In the genomic region with DNA sequence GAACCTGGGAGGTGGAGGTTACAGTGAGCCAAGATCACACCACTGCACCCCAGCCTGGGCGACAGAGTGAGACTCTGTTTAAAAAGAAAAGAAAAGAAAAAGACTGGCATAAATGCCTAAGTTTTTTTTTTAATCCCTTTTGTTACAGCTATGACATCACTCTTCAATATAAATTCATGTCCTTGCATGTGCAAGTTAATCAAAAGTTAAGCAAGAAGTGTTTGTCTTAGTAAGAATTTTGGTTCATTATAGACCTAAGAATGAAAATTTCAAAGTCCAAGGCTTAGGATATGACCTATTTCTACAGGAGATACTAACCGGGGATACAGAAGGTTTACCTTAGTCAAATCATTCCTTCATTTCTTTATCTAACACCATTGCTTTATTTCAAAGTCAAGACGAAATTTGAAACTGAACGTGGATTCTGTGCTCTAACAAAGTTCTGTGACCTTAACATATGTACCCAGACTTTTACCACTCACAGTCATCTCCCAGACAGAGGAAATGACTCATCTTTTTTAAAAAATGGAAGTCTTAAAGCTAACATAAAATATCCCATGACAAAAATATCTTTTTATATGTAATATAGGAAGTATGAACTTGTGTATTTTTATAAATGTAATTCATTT, we compare ENCODE assay signal across 13 cellular contexts. TPM values are rescaled to one million over a fixed set of nuclear protein-coding genes. Genes with fewer than 3 reads are reported as not detected.
DNase-seq lines count a peak whose midpoint lies in the region; ATAC-seq and TF ChIP-seq lines count a peak whose summit lies in the region.
"Had no signal": no experiment of that assay in that cellular context is flagged by ENCODE, and none has a peak within 500 bp of the region (broad histone marks: within the 10 kb centered on the region; RNA-seq: fewer than 3 reads in every experiment).

No MANE protein-coding gene starts in this region.

- no peaks in the 10 kb centered on the region for H3K36me3 Mint-ChIP-seq in activated T-helper 2 cell treated with anti-CD3 and anti-CD28 coated beads, Interferon-gamma antibody, Interleukin-2, Interleukin-4, amounts not matched to agents 10 μg/mL and 5 μg/mL and 100 μg/mL, durations not matched to agents 14 hours and 24 hours and 36 hours (ENCODE audit: low read depth)
- H3K36me3 Mint-ChIP-seq: CD4-positive, CD25-positive, alpha-beta regulatory T cell; memory B cell had no signal

- H3K27me3 ChIP-seq in ACC112 (ENCODE audit: insufficient read depth, low read length) (no peaks in the 10 kb centered on the region), KMS-11 (ENCODE audit: insufficient read depth, low read depth) (no peaks in the 10 kb centered on the region), mammary epithelial cell (ENCODE audit: insufficient read depth, low read length) (no peaks in the 10 kb centered on the region), HAP-1 (ENCODE audit: low read depth) (no peaks in the 10 kb centered on the region)

- in situ Hi-C loops in mammary epithelial cell (cut with MboI; ENCODE audit: low sequenced_read_pairs in 2 of 2) = loop anchor here in 1 of 2 donors (25.0 kb wide), 1 partner anchor 314 kb away; no protein-coding TSS in a partner anchor
- in situ Hi-C loops in HAP-1 (cut with MboI; ENCODE audit: low sequenced_read_pairs) = no loop called here

- TF ChIP-seq CTCF in KMS-11 (conservative IDR thresholded peaks at IDR 0.05; ENCODE audit: low read depth, low read length) = no peak
- no peak for TF ChIP-seq CTCF in mammary epithelial cell (conservative IDR thresholded peaks at IDR 0.05 in 1 of 2, IDR thresholded peaks at IDR 0.05 in 1 of 2; ENCODE audit: extremely low read depth in 1 of 2, insufficient read depth in 1 of 2, low read depth in 1 of 2, low read length in 2 of 2)

- H3K4me1 Mint-ChIP-seq in activated T-helper 2 cell treated with anti-CD3 and anti-CD28 coated beads, Interferon-gamma antibody, Interleukin-2, Interleukin-4, amounts not matched to agents 10 μg/mL and 5 μg/mL and 100 μg/mL, durations not matched to agents 14 hours and 24 hours and 36 hours (ENCODE audit: low read depth) = peaks cover 6% of the 10 kb centered on the region

- ATAC-seq in GM19463 (IDR thresholded peaks at IDR 0.05; ENCODE audit: unreplicated experiment) (peak; percentile 36), esophagus mucosa (no peak)

- WGBS in mammary epithelial cell (ENCODE audit: low coverage, missing lambda C conversion rate) = 13% methylated on average over 4 of the region's 4 CpGs

- H3K4me2 ChIP-seq in KMS-11 (peak overlapping the region; percentile 42), mammary epithelial cell (ENCODE audit: insufficient read depth, low read depth, low read length) (peak overlapping the region; percentile 45)

- peak; percentile 59 for DNase-seq in mammary epithelial cell
- DNase-seq in activated T-helper 2 cell treated with anti-CD3 and anti-CD28 coated beads, Interferon-gamma antibody, Interleukin-2, Interleukin-4, amounts not matched to agents 10 μg/mL and 5 μg/mL and 100 μg/mL, durations not matched to agents 14 hours and 24 hours and 36 hours (ENCODE audit: low spot score) = no peak
- DNase-seq in stimulated activated CD8-positive, alpha-beta memory T cell treated with anti-CD3 and anti-CD28 coated beads, Interleukin-4, amount 100 ng/mL, for 48 hours = no peak
- no peak for DNase-seq in HAP-1 (ENCODE audit: low spot score in 2 of 2)
- DNase-seq: activated gamma-delta T cell; CD4-positive, CD25-positive, alpha-beta regulatory T cell; small intestine had no signal

- H3K27ac ChIP-seq in ACC112 (ENCODE audit: low read depth, low read length) = peak overlapping the region; percentile 68
- H3K27ac ChIP-seq in KMS-11 = no peak overlapping the region
- H3K27ac ChIP-seq in mammary epithelial cell (ENCODE audit: insufficient read depth, low read depth, low read length) = peak overlapping the region; percentile 40

- H2AFZ ChIP-seq in ACC112 (ENCODE audit: low read length, unreplicated experiment) (peak overlapping the region; percentile 3), KMS-11 (ENCODE audit: low read depth) (no peak overlapping the region), mammary epithelial cell (ENCODE audit: low read depth, low read length) (peak overlapping the region; percentile 57)

- no peaks in the 10 kb centered on the region for H3K36me3 ChIP-seq in ACC112 (ENCODE audit: insufficient read depth, low read length)
- no peaks in the 10 kb centered on the region for H3K36me3 ChIP-seq in KMS-11 (ENCODE audit: insufficient read depth)
- H3K36me3 ChIP-seq in mammary epithelial cell (ENCODE audit: insufficient read depth, low read length) = no peaks in the 10 kb centered on the region
- no peaks in the 10 kb centered on the region for H3K36me3 ChIP-seq in HAP-1 (replicated peaks)

- dilution Hi-C loops in mammary epithelial cell (cut with HindIII; ENCODE audit: low sequenced_read_pairs) = loop anchor here (5.0 to 25.0 kb wide), 2 partner anchors 84 to 539 kb away; a partner anchor contains a TSS

- H3K4me3 Mint-ChIP-seq in activated T-helper 2 cell treated with anti-CD3 and anti-CD28 coated beads, Interferon-gamma antibody, Interleukin-2, Interleukin-4, amounts not matched to agents 10 μg/mL and 5 μg/mL and 100 μg/mL, durations not matched to agents 14 hours and 24 hours and 36 hours (ENCODE audit: low read depth) = no peak overlapping the region
- H3K4me3 Mint-ChIP-seq: CD4-positive, CD25-positive, alpha-beta regulatory T cell; T-helper 1 cell treated with Interleukin-12 subunit alpha and Interleukin-12 subunit beta and Interleukin-4 antibody, amounts not matched to agents 30 μg/mL and 1 μg/mL, for 36 hours had no signal

- H3K9me3 ChIP-seq in mammary epithelial cell (replicated peaks; ENCODE audit: insufficient read depth, low read length) = no peaks in the 10 kb centered on the region
- H3K9me3 ChIP-seq in HAP-1 = no peaks in the 10 kb centered on the region

- peaks cover 15% of the 10 kb centered on the region for H3K4me1 ChIP-seq in ACC112 (ENCODE audit: control insufficient read depth, insufficient read depth, low read length, unreplicated experiment)
- H3K4me1 ChIP-seq in KMS-11 (ENCODE audit: low read depth, poor library complexity, severe bottlenecking) = peaks cover 77% of the 10 kb centered on the region
- peaks cover 4% of the 10 kb centered on the region for H3K4me1 ChIP-seq in mammary epithelial cell (ENCODE audit: insufficient read depth, low read length)
- peaks cover 1% of the 10 kb centered on the region for H3K4me1 ChIP-seq in HAP-1

- CTCF ChIA-PET in mammary epithelial cell (lab: Charles Lee; ENCODE audit: low non-redundant PET) = no interaction called here

- H3K9ac ChIP-seq in KMS-11 (no peak overlapping the region), mammary epithelial cell (ENCODE audit: insufficient read depth, low read length) (no peak overlapping the region)

- no peaks in the 10 kb centered on the region for H3K79me2 ChIP-seq in ACC112 (ENCODE audit: control insufficient read depth, insufficient read depth, low read length, unreplicated experiment)
- no peaks in the 10 kb centered on the region for H3K79me2 ChIP-seq in KMS-11 (ENCODE audit: insufficient read depth, low read depth)
- no peaks in the 10 kb centered on the region for H3K79me2 ChIP-seq in mammary epithelial cell (ENCODE audit: insufficient read depth, low read length)

- H4K20me1 ChIP-seq in KMS-11 (ENCODE audit: insufficient read depth) (no peaks in the 10 kb centered on the region), mammary epithelial cell (ENCODE audit: insufficient read depth, low read length) (no peaks in the 10 kb centered on the region)

- BruUV-seq in mammary epithelial cell (replicated peaks; lab: Mats Ljungman, UMichigan) = no TSS peak

- no peak overlapping the region for H3K27ac Mint-ChIP-seq in activated T-helper 2 cell treated with anti-CD3 and anti-CD28 coated beads, Interferon-gamma antibody, Interleukin-2, Interleukin-4, amounts not matched to agents 10 μg/mL and 5 μg/mL and 100 μg/mL, durations not matched to agents 14 hours and 24 hours and 36 hours
- H3K27ac Mint-ChIP-seq: CD4-positive, CD25-positive, alpha-beta regulatory T cell; T-helper 1 cell treated with Interleukin-12 subunit alpha and Interleukin-12 subunit beta and Interleukin-4 antibody, amounts not matched to agents 30 μg/mL and 1 μg/mL, for 36 hours had no signal

- intact Hi-C loops in mammary epithelial cell (cut with micrococcal nuclease) = no loop called here
- intact Hi-C loops in activated T-helper 2 cell treated with anti-CD3 and anti-CD28 coated beads, Interferon-gamma antibody, Interleukin-2, Interleukin-4, amounts not matched to agents 10 μg/mL and 5 μg/mL and 100 μg/mL, durations not matched to agents 14 hours and 24 hours and 36 hours (cut with micrococcal nuclease) = no loop called here

- peaks cover 1% of the 10 kb centered on the region for H3K27me3 Mint-ChIP-seq in activated T-helper 2 cell treated with anti-CD3 and anti-CD28 coated beads, Interferon-gamma antibody, Interleukin-2, Interleukin-4, amounts not matched to agents 10 μg/mL and 5 μg/mL and 100 μg/mL, durations not matched to agents 14 hours and 24 hours and 36 hours (ENCODE audit: low read depth)
- H3K27me3 Mint-ChIP-seq: CD4-positive, CD25-positive, alpha-beta regulatory T cell; memory B cell had no signal

- no peak overlapping the region for H3K4me3 ChIP-seq in ACC112 (ENCODE audit: low read depth, low read length)
- no peak overlapping the region for H3K4me3 ChIP-seq in KMS-11 (IDR thresholded peaks at IDR 0.05; ENCODE audit: insufficient read depth, low read depth, low read length)
- H3K4me3 ChIP-seq in mammary epithelial cell (replicated peaks in 1 of 3; ENCODE audit: insufficient read depth in 1 of 3, low read depth in 2 of 3, low read length in 3 of 3) = peak overlapping the region in 1 of 3 experiments; percentile 15
- H3K4me3 ChIP-seq in HAP-1 = no peak overlapping the region

- H3K9me3 Mint-ChIP-seq in activated T-helper 2 cell treated with anti-CD3 and anti-CD28 coated beads, Interferon-gamma antibody, Interleukin-2, Interleukin-4, amounts not matched to agents 10 μg/mL and 5 μg/mL and 100 μg/mL, durations not matched to agents 14 hours and 24 hours and 36 hours = no peaks in the 10 kb centered on the region
- H3K9me3 Mint-ChIP-seq: memory B cell; T-helper 1 cell treated with Interleukin-12 subunit alpha and Interleukin-12 subunit beta and Interleukin-4 antibody, amounts not matched to agents 30 μg/mL and 1 μg/mL, for 36 hours had no signal

RNA-seq across cellular contexts. Expression of a gene that starts 29.3 kb away (rescaled TPM):
- total RNA-seq in mammary epithelial cell (100 to 1,000 TPM in 1 of 2 donors, 10 to 100 TPM in 1; 41.9 to 221 TPM), esophagus mucosa (16.3 TPM)
- polyA plus RNA-seq in mammary epithelial cell = 32.3 TPM
- 48.6 TPM for polyA minus RNA-seq in mammary epithelial cell
- total RNA-seq in activated T-helper 2 cell treated with anti-CD3 and anti-CD28 coated beads, Interferon-gamma antibody, Interleukin-2, Interleukin-4, amounts not matched to agents 10 μg/mL and 5 μg/mL and 100 μg/mL, durations not matched to agents 14 hours and 24 hours and 36 hours = 0.05 TPM in 1 of 2 replicates, not detected in the other

Comparison
In these comparisons a context has a peak if more than half of its experiments do, and no peak if none do; other contexts are left out.
1. RNA of a gene that starts 29.3 kb away (total RNA-seq): 41.9 to 221 TPM in mammary epithelial cell and 16.3 TPM in esophagus mucosa (single experiment); 0.05 TPM in activated T-helper 2 cell treated with anti-CD3 and anti-CD28 coated beads, Interferon-gamma antibody, Interleukin-2, Interleukin-4, amounts not matched to agents 10 μg/mL and 5 μg/mL and 100 μg/mL, durations not matched to agents 14 hours and 24 hours and 36 hours; every median in the first group is over 10 times any median in the second.